8 cellular contexts compared by ENCODE assay signal in genomic region chr5:35089688-35090314, GRCh38. TPM values are rescaled to one million over a fixed set of nuclear protein-coding genes. Genes with fewer than 3 reads are reported as not detected.
DNase-seq lines count a peak whose midpoint lies in the region; ATAC-seq and TF ChIP-seq lines count a peak whose summit lies in the region.

No MANE protein-coding gene starts in this region.

- H3K4me3 ChIP-seq in AG04449 (ENCODE audit: low read depth, low read length): no peak overlapping the region
- no peak overlapping the region; a peak in 1 of 4 replicates for H3K4me3 ChIP-seq in SK-N-SH (ENCODE audit: low read depth in 2 of 2, low read length in 1 of 2)
- no peak overlapping the region for H3K4me3 ChIP-seq in adipocyte (ENCODE audit: low read length)

- H3K4me1 ChIP-seq in SK-N-SH (ENCODE audit: control insufficient read depth in 1 of 2, insufficient read depth in 2 of 2, low read depth in 1 of 2, low read length in 1 of 2) (no peaks in the 10 kb centered on the region), adipocyte (ENCODE audit: control insufficient read depth, insufficient read depth, low read length) (peaks cover 19% of the 10 kb centered on the region)

- H3K4me2 ChIP-seq in SK-N-SH: no peak overlapping the region

- H3F3A ChIP-seq in SK-N-SH (replicated peaks; ENCODE audit: insufficient read depth): no peaks in the 10 kb centered on the region

- no peak overlapping the region for H3K27ac ChIP-seq in SK-N-SH (ENCODE audit: low read depth in 2 of 2, low read length in 1 of 2)

- DNase-seq in AG04449 (ENCODE audit: low read depth, low spot score) (no peak), GM13977 (ENCODE audit: low spot score) (peak; percentile 60), LoVo (ENCODE audit: low spot score) (peak; percentile 79), SK-N-SH (peak; percentile 48), adipocyte (ENCODE audit: low read depth) (peak; percentile 86), hippocampal formation (lab: John Stamatoyannopoulos, UW) (peak; percentile 30 to 41), smooth muscle cell of the brain vasculature (ENCODE audit: low read depth, low spot score) (peak; percentile 29)

- no peak for TF ChIP-seq EP300 in SK-N-SH (IDR thresholded peaks at IDR 0.05; ENCODE audit: borderline replicate concordance in 1 of 2, low read depth in 1 of 2, low read length in 1 of 2)

- H3K36me3 ChIP-seq in SK-N-SH (replicated peaks in 1 of 2; ENCODE audit: control insufficient read depth in 1 of 2, insufficient read depth in 2 of 2, low read length in 1 of 2): no peaks in the 10 kb centered on the region
- H3K36me3 ChIP-seq in adipocyte (ENCODE audit: control insufficient read depth, insufficient read depth, low read length, severe bottlenecking): no peaks in the 10 kb centered on the region

- in situ Hi-C loops in GM13977 (cut with MboI; ENCODE audit: low pct_unique_long_range_greater_than_20kb, low sequenced_read_pairs, unreplicated experiment): loop anchor here (25.0 kb wide), 1 partner anchor 848 kb away; the partner anchor contains the start of gene CAPSL

- no peak for ATAC-seq in GM19324 (IDR thresholded peaks at IDR 0.05; ENCODE audit: low FRiP score, unreplicated experiment)

- WGBS in SK-N-SH (ENCODE audit: low lambda C conversion rate): 20% methylated on average over 5 of the region's 5 CpGs

- CTCF ChIA-PET in AG04449 (lab: Yijun Ruan, JAX): interaction anchor here (0.6 to 7.5 kb wide), 13 partner anchors 8 to 836 kb away, joined by 3 to 58 read pairs (median 5); partner anchors contain the start of gene PRLR
- CTCF ChIA-PET in SK-N-SH (lab: Yijun Ruan, JAX): interaction anchor here (0.6 to 3.5 kb wide), 10 partner anchors 28 to 837 kb away, joined by 3 to 16 read pairs (median 4); partner anchors contain the start of gene PRLR

- POLR2A ChIA-PET in AG04449 (lab: Yijun Ruan, JAX) (no interaction called here), SK-N-SH (lab: Yijun Ruan, JAX) (no interaction called here)

- H3K27me3 ChIP-seq in SK-N-SH (ENCODE audit: insufficient read depth) (no peaks in the 10 kb centered on the region; the same call in 1 of the 2 replicates), adipocyte (replicated peaks; ENCODE audit: control insufficient read depth, insufficient read depth, low read length) (no peaks in the 10 kb centered on the region)

- H4K20me1 ChIP-seq in SK-N-SH (ENCODE audit: insufficient read depth): no peaks in the 10 kb centered on the region

- no peaks in the 10 kb centered on the region for H3K79me2 ChIP-seq in SK-N-SH (ENCODE audit: insufficient read depth)

- H3K9ac ChIP-seq in SK-N-SH (no peak overlapping the region), adipocyte (ENCODE audit: low read length) (no peak overlapping the region)

- no peaks in the 10 kb centered on the region for H3K9me3 ChIP-seq in SK-N-SH
- no peaks in the 10 kb centered on the region for H3K9me3 ChIP-seq in adipocyte (ENCODE audit: control insufficient read depth, low read length)

- no peak overlapping the region for H2AFZ ChIP-seq in SK-N-SH (ENCODE audit: low read depth)

- TF ChIP-seq CTCF in AG04449 (IDR thresholded peaks at IDR 0.05; ENCODE audit: insufficient read depth, low read length, missing control alignments) (peak; percentile 78), GM13977 (IDR thresholded peaks at IDR 0.05; ENCODE audit: extremely low read depth, insufficient read depth, missing control alignments) (peak; percentile 70), SK-N-SH (IDR thresholded peaks at IDR 0.05) (peak; percentile 80)

- H3K9me2 ChIP-seq in SK-N-SH: no peaks in the 10 kb centered on the region

- TF ChIP-seq RAD21 in SK-N-SH (IDR thresholded peaks at IDR 0.05; ENCODE audit: low read length): peak; percentile 91

TF ChIP-seq in SK-N-SH, 30 proteins besides CTCF, POLR2A, EP300 and RAD21:
- TF ChIP-seq SMC3 (IDR thresholded peaks at IDR 0.05; ENCODE audit: low read depth, low read length): peak; percentile 92
- no peak for TF ChIP-seq USF1 (IDR thresholded peaks at IDR 0.05; ENCODE audit: borderline replicate concordance, low read depth)
- peak; percentile 33 for TF ChIP-seq NFIC (IDR thresholded peaks at IDR 0.05; ENCODE audit: borderline replicate concordance)

RNA-seq across cellular contexts. Expression of gene AGXT2, which starts 42.1 kb away (rescaled TPM):
- not detected in 2 replicates for polyA plus RNA-seq in SK-N-SH (2012; rRNA removed)
- not detected in 2 replicates for polyA plus RNA-seq in SK-N-SH (2012; cell fraction: cytosol; rRNA removed)
- not detected in 2 replicates for polyA plus RNA-seq in SK-N-SH (2012; cell fraction: nucleus; rRNA removed)
